ENCODE assay signal across 14 cellular contexts in genomic region chr1:11407301-11407994, GRCh38.
A peak's percentile ranks its signal among the peaks of the same experiment; 100 is the strongest.
DNase-seq lines count a peak whose midpoint lies in the region; ATAC-seq and TF ChIP-seq lines count a peak whose summit lies in the region.
"Had no signal": no experiment of that assay in that cellular context is flagged by ENCODE, and none has a peak within 500 bp of the region (broad histone marks: within the 10 kb centered on the region; RNA-seq: fewer than 3 reads in every experiment).

No MANE protein-coding gene starts in this region.

- H3K9me3 ChIP-seq in HAP-1 (no peaks in the 10 kb centered on the region), colonic mucosa (no peaks in the 10 kb centered on the region)

- no peak overlapping the region for H3K4me3 ChIP-seq in HAP-1
- no peak overlapping the region for H3K4me3 ChIP-seq in colonic mucosa
- H3K4me3 ChIP-seq: lung had no signal

- no peaks in the 10 kb centered on the region for H3K27me3 Mint-ChIP-seq in activated naive CD8-positive, alpha-beta T cell treated with anti-CD3 and anti-CD28 coated beads, Interleukin-2, amount 50 U/mL, for 24 hours
- no peaks in the 10 kb centered on the region for H3K27me3 Mint-ChIP-seq in stimulated activated naive CD8-positive, alpha-beta T cell treated with anti-CD3 and anti-CD28 coated beads, Interleukin-15, Interleukin-2, amounts not matched to agents 100 ng/mL and 50 ng/mL, for 24 hours

- H3K27me3 ChIP-seq in HAP-1 (ENCODE audit: low read depth) (peaks cover 8% of the 10 kb centered on the region), colonic mucosa (no peaks in the 10 kb centered on the region)

- H3K36me3 ChIP-seq in HAP-1 (replicated peaks) (no peaks in the 10 kb centered on the region), colonic mucosa (no peaks in the 10 kb centered on the region)

- H3K4me1 Mint-ChIP-seq in activated naive CD8-positive, alpha-beta T cell treated with anti-CD3 and anti-CD28 coated beads, Interleukin-2, amount 50 U/mL, for 24 hours = peaks cover 33% of the 10 kb centered on the region
- H3K4me1 Mint-ChIP-seq in stimulated activated naive CD8-positive, alpha-beta T cell treated with anti-CD3 and anti-CD28 coated beads, Interleukin-15, Interleukin-2, amounts not matched to agents 100 ng/mL and 50 ng/mL, for 24 hours (ENCODE audit: low read depth) = peaks cover 34% of the 10 kb centered on the region

- peak overlapping the region; percentile 25 for H3K4me3 Mint-ChIP-seq in activated naive CD8-positive, alpha-beta T cell treated with anti-CD3 and anti-CD28 coated beads, Interleukin-2, amount 50 U/mL, for 24 hours
- peak overlapping the region; percentile 14 for H3K4me3 Mint-ChIP-seq in stimulated activated naive CD8-positive, alpha-beta T cell treated with anti-CD3 and anti-CD28 coated beads, Interleukin-15, Interleukin-2, amounts not matched to agents 100 ng/mL and 50 ng/mL, for 24 hours

- intact Hi-C loops in colonic mucosa (cut with DNase I) = no loop called here

- H3K9ac ChIP-seq in colonic mucosa (ENCODE audit: low read depth in 2 of 2, low read length in 2 of 2) = no peak overlapping the region

- peaks cover 7% of the 10 kb centered on the region for H3K36me3 Mint-ChIP-seq in activated naive CD8-positive, alpha-beta T cell treated with anti-CD3 and anti-CD28 coated beads, Interleukin-2, amount 50 U/mL, for 24 hours (ENCODE audit: low read depth)
- H3K36me3 Mint-ChIP-seq in stimulated activated naive CD8-positive, alpha-beta T cell treated with anti-CD3 and anti-CD28 coated beads, Interleukin-15, Interleukin-2, amounts not matched to agents 100 ng/mL and 50 ng/mL, for 24 hours (ENCODE audit: low read depth) = peaks cover 4% of the 10 kb centered on the region

- H3K27ac Mint-ChIP-seq in activated naive CD8-positive, alpha-beta T cell treated with anti-CD3 and anti-CD28 coated beads, Interleukin-2, amount 50 U/mL, for 24 hours = peak overlapping the region; percentile 67
- H3K27ac Mint-ChIP-seq in stimulated activated naive CD8-positive, alpha-beta T cell treated with anti-CD3 and anti-CD28 coated beads, Interleukin-15, Interleukin-2, amounts not matched to agents 100 ng/mL and 50 ng/mL, for 24 hours = peak overlapping the region; percentile 27

- peaks cover 5% of the 10 kb centered on the region for H3K9me3 Mint-ChIP-seq in activated naive CD8-positive, alpha-beta T cell treated with anti-CD3 and anti-CD28 coated beads, Interleukin-2, amount 50 U/mL, for 24 hours
- peaks cover 9% of the 10 kb centered on the region for H3K9me3 Mint-ChIP-seq in stimulated activated naive CD8-positive, alpha-beta T cell treated with anti-CD3 and anti-CD28 coated beads, Interleukin-15, Interleukin-2, amounts not matched to agents 100 ng/mL and 50 ng/mL, for 24 hours

- TF ChIP-seq CTCF in colonic mucosa (IDR thresholded peaks at IDR 0.05) = no peak

- peak; percentile 63 for ATAC-seq in activated naive CD8-positive, alpha-beta T cell treated with anti-CD3 and anti-CD28 coated beads, Interleukin-2, amount 50 U/mL, for 24 hours
- ATAC-seq in HG03159 (IDR thresholded peaks at IDR 0.05; ENCODE audit: unreplicated experiment) = no peak

- DNase-seq in stimulated activated CD4-positive, alpha-beta T cell treated with anti-CD3 and anti-CD28 coated beads, Interleukin-15, amount 100 ng/mL, for 24 hours = peak; percentile 48
- DNase-seq in stimulated activated CD4-positive, alpha-beta T cell treated with anti-CD3 and anti-CD28 coated beads, Interleukin-2, amount 100 ng/mL, for 48 hours = no peak
- DNase-seq in OCI-M1 (lab: John Stamatoyannopoulos, UW) = peak; percentile 37
- DNase-seq in activated naive CD8-positive, alpha-beta T cell treated with anti-CD3 and anti-CD28 coated beads, Interleukin-2, amount 50 U/mL, for 24 hours = peak; percentile 43
- DNase-seq in HAP-1 (ENCODE audit: low spot score in 2 of 2) = no peak
- no peak for DNase-seq in colonic mucosa
- DNase-seq: GOT3, hippocampal formation, NCI-H1092 treated with DMSO at 0.1 percent for 48 hours, NCI-H526, SIG-M5 had no signal

- no peak overlapping the region for H3K27ac ChIP-seq in colonic mucosa

- H3K4me1 ChIP-seq in HAP-1 (no peaks in the 10 kb centered on the region), colonic mucosa (no peaks in the 10 kb centered on the region)

- in situ Hi-C loops in HAP-1 (cut with MboI; ENCODE audit: low sequenced_read_pairs) = no loop called here

Comparison
In these comparisons a context has a peak if more than half of its experiments do, and no peak if none do; other contexts are left out.
1. DNase-seq: peak in stimulated activated CD4-positive, alpha-beta T cell treated with anti-CD3 and anti-CD28 coated beads, Interleukin-15, amount 100 ng/mL, for 24 hours (single experiment), OCI-M1 (single experiment) and activated naive CD8-positive, alpha-beta T cell treated with anti-CD3 and anti-CD28 coated beads, Interleukin-2, amount 50 U/mL, for 24 hours (single experiment); none in stimulated activated CD4-positive, alpha-beta T cell treated with anti-CD3 and anti-CD28 coated beads, Interleukin-2, amount 100 ng/mL, for 48 hours (0 of 2), HAP-1 (0 of 2) and colonic mucosa (single experiment).